22 cellular contexts compared by ENCODE assay signal in genomic region chr18:73733806-73734314, GRCh38.
DNase-seq lines count a peak whose midpoint lies in the region; ATAC-seq, FAIRE-seq and TF ChIP-seq lines count a peak whose summit lies in the region.
"Had no signal": no experiment of that assay in that cellular context is flagged by ENCODE, and none has a peak within 500 bp of the region (broad histone marks: within the 10 kb centered on the region; RNA-seq: fewer than 3 reads in every experiment).

No MANE protein-coding gene starts in this region.

- H3K4me2 ChIP-seq in astrocyte (ENCODE audit: low read length) = no peak overlapping the region
- H3K4me2 ChIP-seq: BLaER1 treated with 17β-estradiol and CSF1 and Interleukin-3, amounts not matched to agents 10 nM and 100 nM had no signal

- no peak for ATAC-seq in HG02973 (IDR thresholded peaks at IDR 0.05; ENCODE audit: unreplicated experiment)

- no peak for FAIRE-seq in astrocyte (lab: Jason Lieb, UNC)
- FAIRE-seq: G401.6, GM12892, GM18507, H54, HTR-8/SVneo had no signal

- no peaks in the 10 kb centered on the region for H3K36me3 ChIP-seq in astrocyte (ENCODE audit: insufficient read depth, low read length)
- H3K36me3 ChIP-seq: BLaER1 treated with 17β-estradiol and CSF1 and Interleukin-3, amounts not matched to agents 10 nM and 100 nM had no signal

- H3K36me3 Mint-ChIP-seq in astrocyte (ENCODE audit: low read depth, unreplicated experiment) = no peaks in the 10 kb centered on the region
- H3K36me3 Mint-ChIP-seq: CD4-positive, CD25-positive, alpha-beta regulatory T cell had no signal

- peaks cover 2% of the 10 kb centered on the region for H3K9me3 Mint-ChIP-seq in astrocyte (ENCODE audit: unreplicated experiment)

- H3K27ac Mint-ChIP-seq in astrocyte (ENCODE audit: unreplicated experiment) = no peak overlapping the region
- H3K27ac Mint-ChIP-seq: B cell; CD4-positive, CD25-positive, alpha-beta regulatory T cell; CD8-positive, alpha-beta memory T cell had no signal

- DNase-seq in astrocyte (ENCODE audit: low read depth) = peak; percentile 17
- peak in 34 of 42 donors; percentile 16 to 82 (median 51) for DNase-seq in head of caudate nucleus
- no peak for DNase-seq in iPS-NIHi7 (ENCODE audit: extremely low spot score)
- DNase-seq in middle frontal gyrus (ENCODE audit: extremely low spot score, low spot score) = no peak
- DNase-seq in HuH-7 (ENCODE audit: low spot score) = no peak
- DNase-seq: 8988T; CD4-positive, CD25-positive, alpha-beta regulatory T cell; CD8-positive, alpha-beta memory T cell; COR-L47; DMS 273 treated with DMSO at 0.1 percent for 48 hours; DMS53; GM23248; HCEC 1CT had no signal

- peaks cover 2% of the 10 kb centered on the region for H3K4me1 Mint-ChIP-seq in astrocyte (ENCODE audit: low read depth, unreplicated experiment)
- H3K4me1 Mint-ChIP-seq: B cell; CD8-positive, alpha-beta memory T cell had no signal

- H4K20me1 ChIP-seq in astrocyte (ENCODE audit: insufficient read depth, low read length) = no peaks in the 10 kb centered on the region
- H4K20me1 ChIP-seq: BLaER1 treated with 17β-estradiol and CSF1 and Interleukin-3, amounts not matched to agents 10 nM and 100 nM had no signal

- H3K79me2 ChIP-seq in astrocyte (ENCODE audit: insufficient read depth, low read length) = no peaks in the 10 kb centered on the region

- peaks cover 2% of the 10 kb centered on the region for H3K4me1 ChIP-seq in astrocyte (ENCODE audit: insufficient read depth, low read length)
- H3K4me1 ChIP-seq: BLaER1 treated with 17β-estradiol and CSF1 and Interleukin-3, amounts not matched to agents 10 nM and 100 nM had no signal

- intact Hi-C loops in head of caudate nucleus (cut with DNase I) = no loop called here

- no peak for TF ChIP-seq CTCF in C4-2B (conservative IDR thresholded peaks at IDR 0.05)
- no peak for TF ChIP-seq CTCF in astrocyte (IDR thresholded peaks at IDR 0.05; ENCODE audit: insufficient read depth, low read depth, low read length)

- H3K4me3 ChIP-seq in astrocyte (ENCODE audit: insufficient read depth, low read depth, low read length) = no peak overlapping the region
- H3K4me3 ChIP-seq: BLaER1 treated with 17β-estradiol and CSF1 and Interleukin-3, amounts not matched to agents 10 nM and 100 nM; GM23248 had no signal

- H3K27me3 ChIP-seq in astrocyte (ENCODE audit: insufficient read depth, low read length) = no peaks in the 10 kb centered on the region
- H3K27me3 ChIP-seq: BLaER1 treated with 17β-estradiol and CSF1 and Interleukin-3, amounts not matched to agents 10 nM and 100 nM had no signal

- H3K9ac ChIP-seq in astrocyte (ENCODE audit: low read length) = no peak overlapping the region
- H3K9ac ChIP-seq: BLaER1 treated with 17β-estradiol and CSF1 and Interleukin-3, amounts not matched to agents 10 nM and 100 nM; GM23248 had no signal

- no peak overlapping the region for H3K4me3 Mint-ChIP-seq in astrocyte (ENCODE audit: unreplicated experiment)
- H3K4me3 Mint-ChIP-seq: B cell; CD4-positive, CD25-positive, alpha-beta regulatory T cell; CD8-positive, alpha-beta memory T cell had no signal

- H2AFZ ChIP-seq in astrocyte (ENCODE audit: low read depth, low read length) = no peak overlapping the region
- H2AFZ ChIP-seq: GM23248 had no signal

- no peaks in the 10 kb centered on the region for H3K9me3 ChIP-seq in astrocyte (ENCODE audit: insufficient read depth, low read depth, low read length)

- H3K27me3 Mint-ChIP-seq in astrocyte (ENCODE audit: low read depth, unreplicated experiment) = peaks cover 4% of the 10 kb centered on the region
- H3K27me3 Mint-ChIP-seq: B cell; CD4-positive, CD25-positive, alpha-beta regulatory T cell; CD8-positive, alpha-beta memory T cell had no signal

- H3K27ac ChIP-seq in C4-2B (peak overlapping the region; percentile 56), astrocyte (ENCODE audit: low read depth, low read length) (no peak overlapping the region)
- H3K27ac ChIP-seq: BLaER1 treated with 17β-estradiol and CSF1 and Interleukin-3, amounts not matched to agents 10 nM and 100 nM; GM23248 had no signal

Comparison
In these comparisons a context has a peak if more than half of its experiments do, and no peak if none do; other contexts are left out.
1. DNase-seq: peak in astrocyte (single experiment) and head of caudate nucleus (34 of 42); none in iPS-NIHi7 (single experiment), middle frontal gyrus (single experiment) and HuH-7 (single experiment).